Comparison of ENCODE assay signal across 1 cellular context in genomic region chr6:11143394-11144371, GRCh38.
A peak's percentile ranks its signal among the peaks of the same experiment; 100 is the strongest.
TF ChIP-seq lines count a peak whose summit lies in the region.

No MANE protein-coding gene starts in this region.

TF ChIP-seq in HepG2, 621 proteins besides CTCF, POLR2A, EP300 and RAD21 (continued from another document):
- TF ChIP-seq, protein P1, sequence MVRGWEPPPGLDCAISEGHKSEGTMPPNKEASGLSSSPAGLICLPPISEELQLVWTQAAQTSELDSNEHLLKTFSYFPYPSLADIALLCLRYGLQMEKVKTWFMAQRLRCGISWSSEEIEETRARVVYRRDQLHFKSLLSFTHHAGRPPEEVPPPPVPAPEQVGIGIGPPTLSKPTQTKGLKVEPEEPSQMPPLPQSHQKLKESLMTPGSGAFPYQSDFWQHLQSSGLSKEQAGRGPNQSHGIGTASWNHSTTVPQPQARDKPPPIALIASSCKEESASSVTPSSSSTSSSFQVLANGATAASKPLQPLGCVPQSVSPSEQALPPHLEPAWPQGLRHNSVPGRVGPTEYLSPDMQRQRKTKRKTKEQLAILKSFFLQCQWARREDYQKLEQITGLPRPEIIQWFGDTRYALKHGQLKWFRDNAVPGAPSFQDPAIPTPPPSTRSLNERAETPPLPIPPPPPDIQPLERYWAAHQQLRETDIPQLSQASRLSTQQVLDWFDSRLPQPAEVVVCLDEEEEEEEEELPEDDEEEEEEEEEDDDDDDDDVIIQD (CRISPR knock-in tag; IDR thresholded peaks at IDR 0.05; ENCODE audit: low read depth), result peak; percentile 97
- TF ChIP-seq ZNF614 (CRISPR knock-in tag; IDR thresholded peaks at IDR 0.05; ENCODE audit: borderline replicate concordance), result peak; percentile 86; the same call in 1 of the 2 replicates
- peak; percentile 99 for TF ChIP-seq CEBPG (CRISPR knock-in tag; IDR thresholded peaks at IDR 0.05)
- peak; percentile 42 for TF ChIP-seq ZBTB7B (CRISPR knock-in tag; IDR thresholded peaks at IDR 0.05)
- TF ChIP-seq ZNF296 (CRISPR knock-in tag; conservative IDR thresholded peaks at IDR 0.05), result no peak
- no peak for TF ChIP-seq HNRNPH1 (optimal IDR thresholded peaks at IDR 0.05; ENCODE audit: low read depth, low read length)
- TF ChIP-seq ZNF746 (CRISPR knock-in tag; IDR thresholded peaks at IDR 0.05), result peak; percentile 52; the same call in 1 of the 2 replicates
- TF ChIP-seq ZGPAT (CRISPR knock-in tag; IDR thresholded peaks at IDR 0.05), result peak; percentile 76
- peak; percentile 99 for TF ChIP-seq MAX (IDR thresholded peaks at IDR 0.05)
- TF ChIP-seq REPIN1 (CRISPR knock-in tag; IDR thresholded peaks at IDR 0.05; ENCODE audit: borderline replicate concordance, low read depth), result no peak
- peak; percentile 6; the same call in 1 of the 2 replicates for TF ChIP-seq ZNF362 (CRISPR knock-in tag; IDR thresholded peaks at IDR 0.05; ENCODE audit: borderline replicate concordance)
- TF ChIP-seq TERF1 (CRISPR knock-in tag; IDR thresholded peaks at IDR 0.05), result no peak
- TF ChIP-seq SOX5 (CRISPR knock-in tag; IDR thresholded peaks at IDR 0.05; ENCODE audit: borderline replicate concordance), result peak; percentile 78
- peak; percentile 89 for TF ChIP-seq SAP130 (CRISPR knock-in tag; IDR thresholded peaks at IDR 0.05; ENCODE audit: low read depth)
- TF ChIP-seq ZFP37 (CRISPR knock-in tag; IDR thresholded peaks at IDR 0.05; ENCODE audit: borderline replicate concordance), result peak; percentile 96
- 0 out of 2 replicates have a peak, but pooled peaks have one; percentile 49 for TF ChIP-seq ZNF124 (CRISPR knock-in tag; IDR thresholded peaks at IDR 0.05)
